30 cellular contexts compared by ENCODE assay signal in genomic region chr15:42182976-42183375, GRCh38. TPM values are rescaled to one million over a fixed set of nuclear protein-coding genes. Genes with fewer than 3 reads are reported as not detected.
DNase-seq lines count a peak whose midpoint lies in the region; ATAC-seq lines count a peak whose summit lies in the region.
"Had no signal": no experiment of that assay in that cellular context is flagged by ENCODE, and none has a peak within 500 bp of the region (broad histone marks: within the 10 kb centered on the region; RNA-seq: fewer than 3 reads in every experiment).

No MANE protein-coding gene starts in this region.

- no peaks in the 10 kb centered on the region for H3K27me3 Mint-ChIP-seq in activated naive CD4-positive, alpha-beta T cell treated with anti-CD3 and anti-CD28 coated beads for 36 hours (ENCODE audit: low read depth)
- no peaks in the 10 kb centered on the region for H3K27me3 Mint-ChIP-seq in CD4-positive, CD25-positive, alpha-beta regulatory T cell
- H3K27me3 Mint-ChIP-seq: activated CD4-positive, alpha-beta memory T cell treated with anti-CD3 and anti-CD28 coated beads, Interleukin-2, amount 10 ng/mL, durations not matched to agents 7 days and 5 days had no signal

- no peak overlapping the region for H3K4me3 ChIP-seq in CD4-positive, CD25-positive, alpha-beta regulatory T cell (ENCODE audit: low read depth, low read length)
- no peak overlapping the region for H3K4me3 ChIP-seq in effector memory CD4-positive, alpha-beta T cell (ENCODE audit: insufficient read depth, low read depth, low read length, poor library complexity, severe bottlenecking)
- H3K4me3 ChIP-seq: BLaER1 treated with 17β-estradiol and CSF1 and Interleukin-3, amounts not matched to agents 10 nM and 100 nM; cardiac muscle cell; colonic mucosa; heart left ventricle; MG63; pancreas; upper lobe of left lung had no signal

- H3K4me3 Mint-ChIP-seq in activated naive CD4-positive, alpha-beta T cell treated with anti-CD3 and anti-CD28 coated beads for 36 hours: no peak overlapping the region
- H3K4me3 Mint-ChIP-seq in CD4-positive, CD25-positive, alpha-beta regulatory T cell: no peak overlapping the region
- H3K4me3 Mint-ChIP-seq: activated CD4-positive, alpha-beta memory T cell treated with anti-CD3 and anti-CD28 coated beads, Interleukin-2, amount 10 ng/mL, durations not matched to agents 7 days and 5 days; T-helper 2 cell treated with Interferon-gamma antibody and Interleukin-4, amounts not matched to agents 5 μg/mL and 100 μg/mL, for 36 hours had no signal

- no peak for DNase-seq in activated naive CD4-positive, alpha-beta T cell treated with anti-CD3 and anti-CD28 coated beads for 36 hours
- no peak for DNase-seq in activated naive CD4-positive, alpha-beta T cell (lab: John Stamatoyannopoulos, UW)
- DNase-seq in CD4-positive, CD25-positive, alpha-beta regulatory T cell: no peak
- DNase-seq in OCI-M1 (lab: John Stamatoyannopoulos, UW) (peak; percentile 10), medulla oblongata (ENCODE audit: extremely low spot score) (peak; percentile 24), T1000 (lab: John Stamatoyannopoulos, UW) (no peak)
- DNase-seq in effector memory CD4-positive, alpha-beta T cell: no peak
- DNase-seq: ACHN; activated CD4-positive, alpha-beta memory T cell treated with anti-CD3 and anti-CD28 coated beads, Interleukin-2, amount 10 ng/mL, durations not matched to agents 7 days and 5 days; aorta; colonic mucosa; DND-41; foreskin fibroblast; H7; heart left ventricle; KBM-7; kidney glomerular epithelial cell; MG63; NCI-H446 treated with DMSO at 0.1 percent for 48 hours; Right ventricle myocardium superior; stimulated activated CD4-positive, alpha-beta T cell treated with anti-CD3 and anti-CD28 coated beads, Interleukin-2, amount 100 ng/mL, for 24 hours had no signal

- H3K36me3 ChIP-seq in CD4-positive, CD25-positive, alpha-beta regulatory T cell (ENCODE audit: control insufficient read depth, insufficient read depth, low read length): peaks cover 89% of the 10 kb centered on the region
- H3K36me3 ChIP-seq in effector memory CD4-positive, alpha-beta T cell (ENCODE audit: control insufficient read depth, insufficient read depth, low read length): peaks cover 72% of the 10 kb centered on the region

- H3K27ac ChIP-seq in CD4-positive, CD25-positive, alpha-beta regulatory T cell (ENCODE audit: insufficient read depth, low read length, poor library complexity, severe bottlenecking): no peak overlapping the region
- no peak overlapping the region for H3K27ac ChIP-seq in effector memory CD4-positive, alpha-beta T cell (ENCODE audit: insufficient read depth, low read length, poor library complexity, severe bottlenecking)
- H3K27ac ChIP-seq: BLaER1 treated with 17β-estradiol and CSF1 and Interleukin-3, amounts not matched to agents 10 nM and 100 nM; cardiac muscle cell; colonic mucosa; pancreas had no signal

- peaks cover 43% of the 10 kb centered on the region for H3K36me3 Mint-ChIP-seq in activated naive CD4-positive, alpha-beta T cell treated with anti-CD3 and anti-CD28 coated beads for 36 hours (ENCODE audit: low read depth)
- H3K36me3 Mint-ChIP-seq in CD4-positive, CD25-positive, alpha-beta regulatory T cell: peaks cover 62% of the 10 kb centered on the region

- no peaks in the 10 kb centered on the region for H3K9me3 Mint-ChIP-seq in activated naive CD4-positive, alpha-beta T cell treated with anti-CD3 and anti-CD28 coated beads for 36 hours
- H3K9me3 Mint-ChIP-seq in CD4-positive, CD25-positive, alpha-beta regulatory T cell: no peaks in the 10 kb centered on the region
- H3K9me3 Mint-ChIP-seq: activated CD4-positive, alpha-beta memory T cell treated with anti-CD3 and anti-CD28 coated beads, Interleukin-2, amount 10 ng/mL, durations not matched to agents 7 days and 5 days; T-helper 2 cell treated with Interferon-gamma antibody and Interleukin-4, amounts not matched to agents 5 μg/mL and 100 μg/mL, for 36 hours had no signal

- no peak for ATAC-seq in CD4-positive, CD25-positive, alpha-beta regulatory T cell (ENCODE audit: low read depth in 2 of 2)
- ATAC-seq in HG03432 (IDR thresholded peaks at IDR 0.05; ENCODE audit: unreplicated experiment): no peak
- ATAC-seq: esophagus mucosa, heart left ventricle had no signal

- H3K27me3 ChIP-seq in CD4-positive, CD25-positive, alpha-beta regulatory T cell (ENCODE audit: control insufficient read depth, insufficient read depth, low read length): no peaks in the 10 kb centered on the region
- H3K27me3 ChIP-seq in effector memory CD4-positive, alpha-beta T cell (replicated peaks; ENCODE audit: control insufficient read depth, insufficient read depth, low read length, poor library complexity, severe bottlenecking): no peaks in the 10 kb centered on the region
- H3K27me3 ChIP-seq: BLaER1 treated with 17β-estradiol and CSF1 and Interleukin-3, amounts not matched to agents 10 nM and 100 nM; cardiac muscle cell; colonic mucosa; heart left ventricle; MG63; pancreas; upper lobe of left lung had no signal

- no peaks in the 10 kb centered on the region for H3K4me1 Mint-ChIP-seq in activated naive CD4-positive, alpha-beta T cell treated with anti-CD3 and anti-CD28 coated beads for 36 hours (ENCODE audit: low read depth)
- no peaks in the 10 kb centered on the region for H3K4me1 Mint-ChIP-seq in CD4-positive, CD25-positive, alpha-beta regulatory T cell
- H3K4me1 Mint-ChIP-seq: activated CD4-positive, alpha-beta memory T cell treated with anti-CD3 and anti-CD28 coated beads, Interleukin-2, amount 10 ng/mL, durations not matched to agents 7 days and 5 days had no signal

- H3K4me1 ChIP-seq in CD4-positive, CD25-positive, alpha-beta regulatory T cell (ENCODE audit: control insufficient read depth, insufficient read depth, low read length, poor library complexity, severe bottlenecking): no peaks in the 10 kb centered on the region
- H3K4me1 ChIP-seq in effector memory CD4-positive, alpha-beta T cell (ENCODE audit: control insufficient read depth, insufficient read depth, low read length, poor library complexity, severe bottlenecking): no peaks in the 10 kb centered on the region
- H3K4me1 ChIP-seq: colonic mucosa, pancreas, upper lobe of left lung had no signal

- no peaks in the 10 kb centered on the region for H3K9me3 ChIP-seq in CD4-positive, CD25-positive, alpha-beta regulatory T cell (ENCODE audit: control insufficient read depth in 2 of 2, low read length in 2 of 2)
- H3K9me3 ChIP-seq in effector memory CD4-positive, alpha-beta T cell (ENCODE audit: control insufficient read depth, low read length): no peaks in the 10 kb centered on the region
- H3K9me3 ChIP-seq: BLaER1 treated with 17β-estradiol and CSF1 and Interleukin-3, amounts not matched to agents 10 nM and 100 nM; colonic mucosa; heart left ventricle; MG63; pancreas; upper lobe of left lung had no signal

- CTCF ChIA-PET in activated naive CD4-positive, alpha-beta T cell treated with anti-CD3 and anti-CD28 coated beads for 36 hours (lab: Charles Lee): interaction anchor here (0.6 kb wide), 1 partner anchor 1197 kb away, joined by 3 read pairs; no protein-coding TSS in a partner anchor

- peak overlapping the region; percentile 34 for H3K27ac Mint-ChIP-seq in activated naive CD4-positive, alpha-beta T cell treated with anti-CD3 and anti-CD28 coated beads for 36 hours
- peak overlapping the region in 2 of 3 donors; percentile 12 to 17 for H3K27ac Mint-ChIP-seq in CD4-positive, CD25-positive, alpha-beta regulatory T cell
- H3K27ac Mint-ChIP-seq: activated CD4-positive, alpha-beta memory T cell treated with anti-CD3 and anti-CD28 coated beads, Interleukin-2, amount 10 ng/mL, durations not matched to agents 7 days and 5 days; T-helper 2 cell treated with Interferon-gamma antibody and Interleukin-4, amounts not matched to agents 5 μg/mL and 100 μg/mL, for 36 hours had no signal

- intact Hi-C loops in activated naive CD4-positive, alpha-beta T cell treated with anti-CD3 and anti-CD28 coated beads for 36 hours (cut with micrococcal nuclease): no loop called here

RNA-seq across cellular contexts. Expression of gene VPS39, which starts 25.1 kb away (rescaled TPM):
- total RNA-seq in activated naive CD4-positive, alpha-beta T cell treated with anti-CD3 and anti-CD28 coated beads for 36 hours: 10 to 100 TPM; 58.9 to 60.7 TPM
- total RNA-seq in CD4-positive, CD25-positive, alpha-beta regulatory T cell: 121 TPM
- 10 to 100 TPM; 28.3 to 35.2 (median 28.7) TPM for polyA plus RNA-seq in CD4-positive, CD25-positive, alpha-beta regulatory T cell

RNA-seq across cellular contexts. Expression of gene PLA2G4F, which starts 26.5 kb away (rescaled TPM):
- not detected for total RNA-seq in activated naive CD4-positive, alpha-beta T cell treated with anti-CD3 and anti-CD28 coated beads for 36 hours
- total RNA-seq in CD4-positive, CD25-positive, alpha-beta regulatory T cell: not detected
- polyA plus RNA-seq in CD4-positive, CD25-positive, alpha-beta regulatory T cell: not detected
- total RNA-seq: activated CD4-positive, alpha-beta memory T cell treated with anti-CD3 and anti-CD28 coated beads, Interleukin-2, amount 10 ng/mL, durations not matched to agents 7 days and 5 days; aorta; H7; lung microvascular endothelial cell had no signal
- polyA plus RNA-seq: neural cell had no signal

Comparison
In these comparisons a context has a peak if more than half of its experiments do, and no peak if none do; other contexts are left out.
1. DNase-seq: peak in OCI-M1 (single experiment) and medulla oblongata (single experiment); none in activated naive CD4-positive, alpha-beta T cell treated with anti-CD3 and anti-CD28 coated beads for 36 hours (single experiment), activated naive CD4-positive, alpha-beta T cell (0 of 4), CD4-positive, CD25-positive, alpha-beta regulatory T cell (0 of 3), T1000 (single experiment) and effector memory CD4-positive, alpha-beta T cell (0 of 3).